ENCODE assay signal across 8 cellular contexts in the genomic region with DNA sequence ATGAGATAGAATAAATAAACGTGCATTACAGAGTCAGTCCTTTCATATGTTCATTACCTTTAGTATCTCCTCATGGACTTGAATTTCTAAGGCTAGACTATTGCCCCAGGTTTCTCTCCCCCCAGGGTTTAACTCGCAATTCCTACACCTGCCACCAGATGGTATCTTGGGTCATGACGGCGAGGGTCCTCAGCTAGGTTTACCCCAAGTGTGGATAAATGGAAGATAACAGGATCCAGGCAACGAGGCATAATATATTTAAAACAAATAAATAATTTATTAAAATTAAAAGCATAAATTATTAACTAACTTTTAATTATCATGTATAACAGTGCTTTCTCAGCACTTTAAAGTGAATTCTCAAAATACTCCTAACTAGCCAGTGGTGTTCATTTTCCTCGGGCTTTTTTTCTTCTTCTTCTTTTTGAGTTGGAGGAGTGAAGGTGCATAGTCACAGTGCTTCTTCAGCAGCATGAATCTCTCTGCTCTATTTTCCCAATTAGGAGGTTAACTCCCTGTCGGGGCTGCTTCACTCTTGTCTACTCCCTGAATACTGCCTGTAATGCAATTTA.
DNase-seq lines count a peak whose midpoint lies in the region; ATAC-seq and TF ChIP-seq lines count a peak whose summit lies in the region.

No MANE protein-coding gene starts in this region.

- POLR2A ChIA-PET in activated CD4-positive, alpha-beta memory T cell treated with anti-CD3 and anti-CD28 coated beads for 36 hours (lab: Charles Lee), result no interaction called here

- H3K4me1 Mint-ChIP-seq in activated CD4-positive, alpha-beta memory T cell treated with anti-CD3 and anti-CD28 coated beads for 36 hours (ENCODE audit: low read depth), result no peaks in the 10 kb centered on the region

- peak; percentile 95 for ATAC-seq in HG02885 (IDR thresholded peaks at IDR 0.05; ENCODE audit: poor library complexity, unreplicated experiment)

- peak; percentile 73; the same call in 2 of the 3 replicates for TF ChIP-seq CTCF in GM12872 (IDR thresholded peaks at IDR 0.05; ENCODE audit: insufficient read depth, low read depth, low read length)
- TF ChIP-seq CTCF in fibroblast of pulmonary artery (IDR thresholded peaks at IDR 0.05; ENCODE audit: low read length, missing control alignments), result peak; percentile 74

- H3K9me3 Mint-ChIP-seq in activated CD4-positive, alpha-beta memory T cell treated with anti-CD3 and anti-CD28 coated beads for 36 hours, result no peaks in the 10 kb centered on the region

- CTCF ChIA-PET in activated CD4-positive, alpha-beta memory T cell treated with anti-CD3 and anti-CD28 coated beads for 36 hours (lab: Charles Lee), result interaction anchor here (0.5 to 1.8 kb wide), 12 partner anchors 9 to 1545 kb away, joined by 3 to 9 read pairs (median 3); no protein-coding TSS in a partner anchor

- intact Hi-C loops in activated CD4-positive, alpha-beta memory T cell treated with anti-CD3 and anti-CD28 coated beads for 36 hours (cut with micrococcal nuclease), result no loop called here

- no peak overlapping the region for H3K27ac Mint-ChIP-seq in activated CD4-positive, alpha-beta memory T cell treated with anti-CD3 and anti-CD28 coated beads for 36 hours

- H3K36me3 Mint-ChIP-seq in activated CD4-positive, alpha-beta memory T cell treated with anti-CD3 and anti-CD28 coated beads for 36 hours, result no peaks in the 10 kb centered on the region

- H3K4me3 Mint-ChIP-seq in activated CD4-positive, alpha-beta memory T cell treated with anti-CD3 and anti-CD28 coated beads for 36 hours, result no peak overlapping the region

- DNase-seq in AG08395 (ENCODE audit: low spot score) (peak; percentile 48), NCI-H2227 (lab: John Stamatoyannopoulos, UW; ENCODE audit: unreplicated experiment) (peak; percentile 66), fibroblast of pulmonary artery (ENCODE audit: low read depth) (peak; percentile 24), dedifferentiated amniotic fluid mesenchymal stem cell (ENCODE audit: extremely low spot score) (no peak)
- peak; percentile 58 for DNase-seq in activated CD4-positive, alpha-beta memory T cell treated with anti-CD3 and anti-CD28 coated beads for 36 hours
- DNase-seq in stimulated activated CD4-positive, alpha-beta T cell treated with anti-CD3 and anti-CD28 coated beads, Interleukin-1b, Interleukin-23, amount 100 ng/mL, for 48 hours, result peak; percentile 50

- no peak overlapping the region for H3K4me3 ChIP-seq in fibroblast of pulmonary artery (replicated peaks; ENCODE audit: low read depth, low read length)

- peaks cover 2% of the 10 kb centered on the region for H3K27me3 Mint-ChIP-seq in activated CD4-positive, alpha-beta memory T cell treated with anti-CD3 and anti-CD28 coated beads for 36 hours
